25 cellular contexts compared by ENCODE assay signal in genomic region chr3:50525191-50525590, GRCh38.
"Had no signal": no experiment of that assay in that cellular context is flagged by ENCODE, and none has a peak within 500 bp of the region (broad histone marks: within the 10 kb centered on the region; RNA-seq: fewer than 3 reads in every experiment).

No MANE protein-coding gene starts in this region.

- DNase-seq: activated CD4-positive, alpha-beta T cell treated with anti-CD3 and anti-CD28 coated beads for 36 hours; activated CD8-positive, alpha-beta memory T cell treated with anti-CD3 and anti-CD28 coated beads, Interleukin-2, amount 10 ng/mL, durations not matched to agents 7 days and 5 days; activated CD8-positive, alpha-beta T cell treated with anti-CD3 and anti-CD28 coated beads, Interleukin-2, amount 10 ng/mL, durations not matched to agents 7 days and 5 days; activated naive CD8-positive, alpha-beta T cell treated with anti-CD3 and anti-CD28 coated beads, Interleukin-2, amount 50 U/mL, for 24 hours; activated T-cell treated with anti-CD3 and anti-CD28 coated beads, Interleukin-2, amount 50 U/mL, for 48 hours; cerebellar nuclear complex; colonic mucosa; dorsolateral prefrontal cortex; effector memory CD4-positive, alpha-beta T cell; gastrocnemius medialis; glutamatergic neuron; hippocampal formation; immature natural killer cell; kidney; left colon; naive B cell; nephron progenitor cell; pancreas; sigmoid colon; stimulated activated CD4-positive, alpha-beta T cell treated with anti-CD3 and anti-CD28 coated beads, Interleukin-4, amount 100 ng/mL, for 24 hours; stomach; thyroid gland had no signal

- H3K4me3 ChIP-seq: colonic mucosa, dorsolateral prefrontal cortex, gastrocnemius medialis, pancreas, prostate gland, sigmoid colon, stomach, thyroid gland, upper lobe of left lung, vagina had no signal

- H3K4me1 ChIP-seq: colonic mucosa, gastrocnemius medialis, pancreas, prostate gland, stomach, vagina had no signal

- H3K27me3 ChIP-seq: colonic mucosa, dorsolateral prefrontal cortex, pancreas, thyroid gland, upper lobe of left lung, vagina had no signal

- H3K27ac ChIP-seq: colonic mucosa, dorsolateral prefrontal cortex, gastrocnemius medialis, pancreas, prostate gland, sigmoid colon, stomach, thyroid gland, upper lobe of left lung, vagina had no signal

- H3K9me3 ChIP-seq: colonic mucosa, gastrocnemius medialis, pancreas, prostate gland, sigmoid colon, stomach, thyroid gland, upper lobe of left lung, vagina had no signal

- H3K36me3 ChIP-seq: colonic mucosa, gastrocnemius medialis, pancreas, prostate gland, sigmoid colon, stomach, thyroid gland, upper lobe of left lung, vagina had no signal

- ATAC-seq: gastrocnemius medialis had no signal
